In genomic region chr1:36576118-36576517, GRCh38 we compare ENCODE assay signal across 9 cellular contexts.
DNase-seq lines count a peak whose midpoint lies in the region; ATAC-seq and TF ChIP-seq lines count a peak whose summit lies in the region.
"Had no signal": no experiment of that assay in that cellular context is flagged by ENCODE, and none has a peak within 500 bp of the region (broad histone marks: within the 10 kb centered on the region; RNA-seq: fewer than 3 reads in every experiment).

No MANE protein-coding gene starts in this region.

- H3K27me3 ChIP-seq in DND-41 (ENCODE audit: insufficient read depth, low read length, poor library complexity) (peaks cover 7% of the 10 kb centered on the region), SU-DHL-6 (ENCODE audit: low read length) (no peaks in the 10 kb centered on the region), iPS DF 6.9 (ENCODE audit: control insufficient read depth, insufficient read depth, low read length) (no peaks in the 10 kb centered on the region)

- H3K4me3 ChIP-seq in DND-41 (ENCODE audit: low read depth in 1 of 2, low read length in 2 of 2) (no peak overlapping the region), SU-DHL-6 (ENCODE audit: insufficient read depth, low read length, poor library complexity, severe bottlenecking) (no peak overlapping the region), iPS DF 6.9 (ENCODE audit: low read length) (no peak overlapping the region)

- DNase-seq in DND-41 (peak; percentile 65), Kasumi-1 (lab: John Stamatoyannopoulos, UW) (peak; percentile 23 to 47), amygdala (lab: John Stamatoyannopoulos, UW) (peak in 41 of 56 donors; percentile 4 to 68 (median 26)), iPS DF 6.9 (ENCODE audit: low read depth, low spot score) (peak; percentile 45)
- DNase-seq in stimulated activated CD4-positive, alpha-beta T cell treated with anti-CD3 and anti-CD28 coated beads, Interleukin-15, amount 100 ng/mL, for 48 hours (ENCODE audit: low read depth in 2 of 2), result peak; percentile 13 to 32
- no peak for DNase-seq in activated T-helper 2 cell treated with anti-CD3 and anti-CD28 coated beads, Interferon-gamma antibody, Interleukin-2, Interleukin-4, amounts not matched to agents 10 μg/mL and 5 μg/mL and 100 μg/mL, durations not matched to agents 14 hours and 24 hours and 36 hours (ENCODE audit: low spot score)

- no peaks in the 10 kb centered on the region for H3K9me2 ChIP-seq in SU-DHL-6 (replicated peaks; ENCODE audit: insufficient read depth, low read length)

- H3K9me3 ChIP-seq in DND-41 (ENCODE audit: insufficient read depth, low read length, severe bottlenecking) (no peaks in the 10 kb centered on the region), SU-DHL-6 (ENCODE audit: insufficient read depth, low read length) (no peaks in the 10 kb centered on the region), iPS DF 6.9 (ENCODE audit: control insufficient read depth, insufficient read depth, low read length) (no peaks in the 10 kb centered on the region)

- no peaks in the 10 kb centered on the region for H3F3A ChIP-seq in SU-DHL-6 (ENCODE audit: insufficient read depth)

- WGBS in iPS DF 6.9 (ENCODE audit: insufficient coverage, insufficient read length), result no CpG with 5 or more reads among the region's 7 CpGs

- H3K4me1 ChIP-seq in DND-41 (ENCODE audit: insufficient read depth, low read length), result no peaks in the 10 kb centered on the region
- H3K4me1 ChIP-seq in iPS DF 6.9 (ENCODE audit: control insufficient read depth, insufficient read depth, low read length), result peaks cover 14% of the 10 kb centered on the region

- no peaks in the 10 kb centered on the region for H3K4me1 Mint-ChIP-seq in activated T-helper 2 cell treated with anti-CD3 and anti-CD28 coated beads, Interferon-gamma antibody, Interleukin-2, Interleukin-4, amounts not matched to agents 10 μg/mL and 5 μg/mL and 100 μg/mL, durations not matched to agents 14 hours and 24 hours and 36 hours (ENCODE audit: low read depth)

- intact Hi-C loops in activated T-helper 2 cell treated with anti-CD3 and anti-CD28 coated beads, Interferon-gamma antibody, Interleukin-2, Interleukin-4, amounts not matched to agents 10 μg/mL and 5 μg/mL and 100 μg/mL, durations not matched to agents 14 hours and 24 hours and 36 hours (cut with micrococcal nuclease), result no loop called here

- no peak overlapping the region for H3K4me3 Mint-ChIP-seq in activated T-helper 2 cell treated with anti-CD3 and anti-CD28 coated beads, Interferon-gamma antibody, Interleukin-2, Interleukin-4, amounts not matched to agents 10 μg/mL and 5 μg/mL and 100 μg/mL, durations not matched to agents 14 hours and 24 hours and 36 hours (ENCODE audit: low read depth)
- H3K4me3 Mint-ChIP-seq: dendritic cell treated with granulocyte-macrophage colony-stimulating factor and Interleukin-4, amounts not matched to agents 40 ng/mL and 50 ng/mL, for 4 days had no signal

- H3K9me3 Mint-ChIP-seq in activated T-helper 2 cell treated with anti-CD3 and anti-CD28 coated beads, Interferon-gamma antibody, Interleukin-2, Interleukin-4, amounts not matched to agents 10 μg/mL and 5 μg/mL and 100 μg/mL, durations not matched to agents 14 hours and 24 hours and 36 hours, result no peaks in the 10 kb centered on the region
- H3K9me3 Mint-ChIP-seq: dendritic cell treated with granulocyte-macrophage colony-stimulating factor and Interleukin-4, amounts not matched to agents 40 ng/mL and 50 ng/mL, for 4 days had no signal

- no peaks in the 10 kb centered on the region for H3K36me3 Mint-ChIP-seq in activated T-helper 2 cell treated with anti-CD3 and anti-CD28 coated beads, Interferon-gamma antibody, Interleukin-2, Interleukin-4, amounts not matched to agents 10 μg/mL and 5 μg/mL and 100 μg/mL, durations not matched to agents 14 hours and 24 hours and 36 hours (ENCODE audit: low read depth)

- H2AFZ ChIP-seq in DND-41 (ENCODE audit: low read depth, low read length), result no peak overlapping the region
- H2AFZ ChIP-seq in SU-DHL-6 (ENCODE audit: low read depth, low read length, severe bottlenecking), result no peak overlapping the region

- no peak overlapping the region for H3K9ac ChIP-seq in DND-41 (ENCODE audit: low read depth, low read length)
- no peak overlapping the region for H3K9ac ChIP-seq in SU-DHL-6 (ENCODE audit: low read length)

- no peak overlapping the region for H3K27ac ChIP-seq in DND-41 (ENCODE audit: low read length)
- no peak overlapping the region for H3K27ac ChIP-seq in SU-DHL-6 (ENCODE audit: low read depth, low read length)
- no peak overlapping the region for H3K27ac ChIP-seq in iPS DF 6.9 (ENCODE audit: low read length)

- TF ChIP-seq CTCF in DND-41 (IDR thresholded peaks at IDR 0.05; ENCODE audit: borderline replicate concordance, extremely low read depth, low read length, poor library complexity, severe bottlenecking) (peak; percentile 94), SU-DHL-6 (IDR thresholded peaks at IDR 0.05; ENCODE audit: insufficient read depth, low read length, poor library complexity, severe bottlenecking) (peak; percentile 81)

- H4K20me1 ChIP-seq in DND-41 (ENCODE audit: insufficient read depth, low read length) (peaks cover 4% of the 10 kb centered on the region), SU-DHL-6 (ENCODE audit: low read depth, low read length) (no peaks in the 10 kb centered on the region)

- ATAC-seq in DND-41 (ENCODE audit: insufficient read depth, low read depth), result peak; percentile 95
- ATAC-seq in GM19351 (IDR thresholded peaks at IDR 0.05; ENCODE audit: unreplicated experiment), result no peak

- no peak overlapping the region for H3K27ac Mint-ChIP-seq in activated T-helper 2 cell treated with anti-CD3 and anti-CD28 coated beads, Interferon-gamma antibody, Interleukin-2, Interleukin-4, amounts not matched to agents 10 μg/mL and 5 μg/mL and 100 μg/mL, durations not matched to agents 14 hours and 24 hours and 36 hours
- H3K27ac Mint-ChIP-seq: dendritic cell treated with granulocyte-macrophage colony-stimulating factor and Interleukin-4, amounts not matched to agents 40 ng/mL and 50 ng/mL, for 4 days had no signal

- no peak overlapping the region for H3K4me2 ChIP-seq in DND-41 (ENCODE audit: insufficient read depth, low read length)
- no peak overlapping the region for H3K4me2 ChIP-seq in SU-DHL-6 (ENCODE audit: low read depth, low read length, poor library complexity, severe bottlenecking)

- H3K36me3 ChIP-seq in DND-41 (ENCODE audit: insufficient read depth, low read length) (no peaks in the 10 kb centered on the region), SU-DHL-6 (ENCODE audit: low read length) (no peaks in the 10 kb centered on the region), iPS DF 6.9 (ENCODE audit: control insufficient read depth, insufficient read depth, low read length) (no peaks in the 10 kb centered on the region)

- peaks cover 8% of the 10 kb centered on the region for H3K27me3 Mint-ChIP-seq in activated T-helper 2 cell treated with anti-CD3 and anti-CD28 coated beads, Interferon-gamma antibody, Interleukin-2, Interleukin-4, amounts not matched to agents 10 μg/mL and 5 μg/mL and 100 μg/mL, durations not matched to agents 14 hours and 24 hours and 36 hours (ENCODE audit: low read depth)

- H3K79me2 ChIP-seq in DND-41 (ENCODE audit: insufficient read depth, low read length) (no peaks in the 10 kb centered on the region), SU-DHL-6 (ENCODE audit: insufficient read depth, low read length) (no peaks in the 10 kb centered on the region)
